Comparison of ENCODE assay signal across 13 cellular contexts in the genomic region with DNA sequence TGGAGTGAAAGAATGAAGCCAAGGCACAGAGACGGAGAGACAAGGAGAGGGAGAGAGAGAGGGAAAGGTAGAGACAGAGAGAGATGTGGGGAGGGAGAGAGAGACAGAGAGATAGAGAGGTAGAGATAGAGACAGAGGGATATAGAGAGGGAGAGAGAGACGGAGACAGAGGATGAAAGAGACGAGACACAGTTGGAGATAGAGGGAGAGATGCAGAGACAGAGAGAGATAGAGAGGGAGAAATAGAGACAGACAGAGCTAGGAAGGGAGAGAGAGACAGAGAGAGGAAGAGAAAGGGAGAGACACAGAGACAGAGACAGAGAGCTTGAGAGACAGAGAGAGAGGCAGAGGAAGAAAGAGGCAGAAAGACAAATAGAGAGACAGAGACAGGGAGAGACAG. TPM values are rescaled to one million over a fixed set of nuclear protein-coding genes. Genes with fewer than 3 reads are reported as not detected.
DNase-seq lines count a peak whose midpoint lies in the region; ATAC-seq and TF ChIP-seq lines count a peak whose summit lies in the region.
"Had no signal": no experiment of that assay in that cellular context is flagged by ENCODE, and none has a peak within 500 bp of the region (broad histone marks: within the 10 kb centered on the region; RNA-seq: fewer than 3 reads in every experiment).

No MANE protein-coding gene starts in this region.

- H3K4me1 ChIP-seq in spleen = peaks cover 9 to 78% (median 48%) of the 10 kb centered on the region in 6 donors

- intact Hi-C loops in activated CD4-positive, alpha-beta T cell treated with anti-CD3 and anti-CD28 coated beads, Interleukin-2, amount 10 ng/mL, durations not matched to agents 24 days and 14 days (cut with micrococcal nuclease) = no loop called here
- intact Hi-C loops in dendritic cell treated with granulocyte-macrophage colony-stimulating factor and Interleukin-4, amounts not matched to agents 40 ng/mL and 50 ng/mL, for 4 days (cut with micrococcal nuclease) = no loop called here
- intact Hi-C loops in spleen (cut with DNase I; ENCODE audit: low total_unique reads) = no loop called here
- intact Hi-C loops in left ventricle myocardium superior (cut with micrococcal nuclease) = no loop called here

- no peak for TF ChIP-seq CTCF in spleen (IDR thresholded peaks at IDR 0.05 in 8 of 11, conservative IDR thresholded peaks at IDR 0.05 in 3 of 11)

- H3K27ac Mint-ChIP-seq in activated CD4-positive, alpha-beta T cell treated with anti-CD3 and anti-CD28 coated beads, Interleukin-2, amount 10 ng/mL, durations not matched to agents 24 days and 14 days = peak overlapping the region; percentile 42
- peak overlapping the region; percentile 21 for H3K27ac Mint-ChIP-seq in dendritic cell treated with granulocyte-macrophage colony-stimulating factor and Interleukin-4, amounts not matched to agents 40 ng/mL and 50 ng/mL, for 4 days
- H3K27ac Mint-ChIP-seq: progenitor cell of endocrine pancreas; stimulated activated naive CD8-positive, alpha-beta T cell treated with anti-CD3 and anti-CD28 coated beads, Interleukin-15, Interleukin-2, amounts not matched to agents 100 ng/mL and 50 ng/mL, for 24 hours had no signal

- no peak for DNase-seq in activated CD4-positive, alpha-beta T cell treated with anti-CD3 and anti-CD28 coated beads, Interleukin-2, amount 10 ng/mL, durations not matched to agents 24 days and 14 days
- no peak for DNase-seq in activated CD4-positive, alpha-beta T cell treated with anti-CD3 and anti-CD28 coated beads, Interleukin-2, amount 50 U/mL, for 1 hour
- DNase-seq in spleen (no peak), cerebellar nuclear complex (lab: John Stamatoyannopoulos, UW) (no peak), left ventricle myocardium superior (no peak)
- DNase-seq: activated CD8-positive, alpha-beta memory T cell treated with anti-CD3 and anti-CD28 coated beads for 24 hours; DND-41; NCI-H1417 treated with DMSO at 0.1 percent for 48 hours; stimulated activated CD4-positive, alpha-beta T cell treated with anti-CD3 and anti-CD28 coated beads, Interleukin-12 subunit alpha, Interleukin-12 subunit beta, amount 100 ng/mL, for 4 hours had no signal

- no peaks in the 10 kb centered on the region for H3K27me3 Mint-ChIP-seq in activated CD4-positive, alpha-beta T cell treated with anti-CD3 and anti-CD28 coated beads, Interleukin-2, amount 10 ng/mL, durations not matched to agents 24 days and 14 days
- peaks cover 4% of the 10 kb centered on the region for H3K27me3 Mint-ChIP-seq in dendritic cell treated with granulocyte-macrophage colony-stimulating factor and Interleukin-4, amounts not matched to agents 40 ng/mL and 50 ng/mL, for 4 days
- H3K27me3 Mint-ChIP-seq: stimulated activated naive CD8-positive, alpha-beta T cell treated with anti-CD3 and anti-CD28 coated beads, Interleukin-15, Interleukin-2, amounts not matched to agents 100 ng/mL and 50 ng/mL, for 24 hours had no signal

- no peaks in the 10 kb centered on the region for H3K36me3 ChIP-seq in spleen

- no peak for ATAC-seq in left ventricle myocardium superior

- peaks cover 0 to 9% (median under 1%) of the 10 kb centered on the region in 8 donors for H3K9me3 ChIP-seq in spleen

- TF ChIP-seq POLR2A in spleen (IDR thresholded peaks at IDR 0.05) = no peak

- no peaks in the 10 kb centered on the region for H3K27me3 ChIP-seq in spleen (replicated peaks in 1 of 7)

- 75 to 91% (median 80%) methylated on average over 3 of the region's 3 CpGs for WGBS in spleen, 5 donors

- H3K36me3 Mint-ChIP-seq in activated CD4-positive, alpha-beta T cell treated with anti-CD3 and anti-CD28 coated beads, Interleukin-2, amount 10 ng/mL, durations not matched to agents 24 days and 14 days (ENCODE audit: low read depth) = peaks cover 28% of the 10 kb centered on the region
- H3K36me3 Mint-ChIP-seq in dendritic cell treated with granulocyte-macrophage colony-stimulating factor and Interleukin-4, amounts not matched to agents 40 ng/mL and 50 ng/mL, for 4 days (ENCODE audit: low read depth) = peaks cover under 1% of the 10 kb centered on the region

- peaks cover 15% of the 10 kb centered on the region for H3K9me3 Mint-ChIP-seq in activated CD4-positive, alpha-beta T cell treated with anti-CD3 and anti-CD28 coated beads, Interleukin-2, amount 10 ng/mL, durations not matched to agents 24 days and 14 days
- peaks cover 14% of the 10 kb centered on the region for H3K9me3 Mint-ChIP-seq in dendritic cell treated with granulocyte-macrophage colony-stimulating factor and Interleukin-4, amounts not matched to agents 40 ng/mL and 50 ng/mL, for 4 days

- no peak overlapping the region for H3K4me3 ChIP-seq in spleen

- H3K27ac ChIP-seq in spleen = peak overlapping the region; percentile 54 to 90 (median 78)

- no peak overlapping the region for H3K4me3 Mint-ChIP-seq in activated CD4-positive, alpha-beta T cell treated with anti-CD3 and anti-CD28 coated beads, Interleukin-2, amount 10 ng/mL, durations not matched to agents 24 days and 14 days
- no peak overlapping the region for H3K4me3 Mint-ChIP-seq in dendritic cell treated with granulocyte-macrophage colony-stimulating factor and Interleukin-4, amounts not matched to agents 40 ng/mL and 50 ng/mL, for 4 days
- H3K4me3 Mint-ChIP-seq: activated T-helper 1 cell treated with anti-CD3 and anti-CD28 coated beads, Interleukin-12 subunit alpha, Interleukin-12 subunit beta, Interleukin-2, Interleukin-4 antibody, amounts not matched to agents 30 ng/mL and 10 ng/mL and 1 ng/mL, durations not matched to agents 14 hours and 24 hours and 36 hours; stimulated activated naive CD8-positive, alpha-beta T cell treated with anti-CD3 and anti-CD28 coated beads, Interleukin-15, Interleukin-2, amounts not matched to agents 100 ng/mL and 50 ng/mL, for 24 hours had no signal

- peaks cover 23% of the 10 kb centered on the region for H3K4me1 Mint-ChIP-seq in activated CD4-positive, alpha-beta T cell treated with anti-CD3 and anti-CD28 coated beads, Interleukin-2, amount 10 ng/mL, durations not matched to agents 24 days and 14 days
- H3K4me1 Mint-ChIP-seq in dendritic cell treated with granulocyte-macrophage colony-stimulating factor and Interleukin-4, amounts not matched to agents 40 ng/mL and 50 ng/mL, for 4 days (ENCODE audit: low read depth) = peaks cover 43% of the 10 kb centered on the region

RNA-seq across cellular contexts. Expression of a gene that starts 4.5 kb away (rescaled TPM):
- total RNA-seq in activated CD4-positive, alpha-beta T cell treated with anti-CD3 and anti-CD28 coated beads, Interleukin-2, amount 10 ng/mL, durations not matched to agents 24 days and 14 days = 91.7 and 92.8 TPM in 2 replicates
- total RNA-seq in spleen = 100 to 1,000 TPM in 3 of 7 donors, 10 to 100 TPM in 4; 72.2 to 115 (median 88.6) TPM
- 100 to 1,000 TPM in 1 of 3 donors, 10 to 100 TPM in 2; 52.5 to 120 (median 99.1) TPM for polyA plus RNA-seq in spleen
- total RNA-seq in left ventricle myocardium superior = 27.9 TPM

RNA-seq across cellular contexts. Expression of a gene that starts 31.2 kb away (rescaled TPM):
- total RNA-seq in activated CD4-positive, alpha-beta T cell treated with anti-CD3 and anti-CD28 coated beads, Interleukin-2, amount 10 ng/mL, durations not matched to agents 24 days and 14 days = 8.8 and 10.6 TPM in 2 replicates
- total RNA-seq in spleen (10 to 100 TPM in 2 of 7 donors, 1 to 10 TPM in 5; 6.4 to 11.0 (median 8.3) TPM), left ventricle myocardium superior (2.0 TPM)
- polyA plus RNA-seq in spleen = 1 to 10 TPM; 3.2 to 9.4 (median 4.0) TPM

RNA-seq across cellular contexts. Expression of a gene that starts 31.2 kb away (rescaled TPM):
- total RNA-seq in activated CD4-positive, alpha-beta T cell treated with anti-CD3 and anti-CD28 coated beads, Interleukin-2, amount 10 ng/mL, durations not matched to agents 24 days and 14 days = 39.2 and 42.4 TPM in 2 replicates
- total RNA-seq in spleen (10 to 100 TPM; 45.4 to 92.2 (median 53.6) TPM), left ventricle myocardium superior (16.4 TPM)
- polyA plus RNA-seq in spleen = 10 to 100 TPM; 13.0 to 29.9 (median 17.9) TPM

RNA-seq across cellular contexts. Expression of a gene that starts 51.1 kb away (rescaled TPM):
- total RNA-seq in activated CD4-positive, alpha-beta T cell treated with anti-CD3 and anti-CD28 coated beads, Interleukin-2, amount 10 ng/mL, durations not matched to agents 24 days and 14 days = 104 and 107 TPM in 2 replicates
- total RNA-seq in spleen = 100 to 1,000 TPM in 2 of 7 donors, 10 to 100 TPM in 5; 73.4 to 104 (median 83.0) TPM
- 100 to 1,000 TPM in 1 of 3 donors, 10 to 100 TPM in 2; 80.4 to 107 (median 88.1) TPM for polyA plus RNA-seq in spleen
- 64.4 TPM for total RNA-seq in left ventricle myocardium superior
